34 cellular contexts compared by ENCODE assay signal in genomic region chr19:13877303-13877702, GRCh38.
"Had no signal": no experiment of that assay in that cellular context is flagged by ENCODE, and none has a peak within 500 bp of the region (broad histone marks: within the 10 kb centered on the region; RNA-seq: fewer than 3 reads in every experiment).

No MANE protein-coding gene starts in this region.

- H3K4me3 Mint-ChIP-seq: activated CD4-positive, alpha-beta T cell treated with anti-CD3 and anti-CD28 coated beads, Interleukin-2, amount 10 ng/mL, durations not matched to agents 24 days and 14 days; activated CD8-positive, alpha-beta T cell treated with anti-CD3 and anti-CD28 coated beads for 36 hours; activated naive CD8-positive, alpha-beta T cell treated with anti-CD3 and anti-CD28 coated beads for 36 hours; activated T-cell treated with anti-CD3 and anti-CD28 coated beads, Interleukin-2, amount 50 U/mL, for 72 hours; activated T-helper 17 cell treated with anti-CD3 and anti-CD28 coated beads, Interleukin-2, amount 50 U/mL, for 72 hours; T-helper 1 cell treated with Interleukin-12 subunit alpha and Interleukin-12 subunit beta and Interleukin-4 antibody, amounts not matched to agents 30 μg/mL and 1 μg/mL, for 36 hours; T-helper 2 cell treated with Interferon-gamma antibody and Interleukin-4, amounts not matched to agents 5 μg/mL and 100 μg/mL, for 36 hours had no signal

- H3K27me3 ChIP-seq: brain microvascular endothelial cell, MG63, SJSA1 had no signal

- H3K9me3 Mint-ChIP-seq: activated CD4-positive, alpha-beta T cell treated with anti-CD3 and anti-CD28 coated beads, Interleukin-2, amount 10 ng/mL, durations not matched to agents 24 days and 14 days; activated CD8-positive, alpha-beta T cell treated with anti-CD3 and anti-CD28 coated beads for 36 hours; activated naive CD8-positive, alpha-beta T cell treated with anti-CD3 and anti-CD28 coated beads for 36 hours; activated T-cell treated with anti-CD3 and anti-CD28 coated beads, Interleukin-2, amount 50 U/mL, for 72 hours; activated T-helper 17 cell treated with anti-CD3 and anti-CD28 coated beads, Interleukin-2, amount 50 U/mL, for 72 hours; T-helper 1 cell treated with Interleukin-12 subunit alpha and Interleukin-12 subunit beta and Interleukin-4 antibody, amounts not matched to agents 30 μg/mL and 1 μg/mL, for 36 hours; T-helper 2 cell treated with Interferon-gamma antibody and Interleukin-4, amounts not matched to agents 5 μg/mL and 100 μg/mL, for 36 hours had no signal

- H3K27ac Mint-ChIP-seq: activated CD4-positive, alpha-beta T cell treated with anti-CD3 and anti-CD28 coated beads, Interleukin-2, amount 10 ng/mL, durations not matched to agents 24 days and 14 days; activated CD8-positive, alpha-beta T cell treated with anti-CD3 and anti-CD28 coated beads for 36 hours; activated naive CD8-positive, alpha-beta T cell treated with anti-CD3 and anti-CD28 coated beads for 36 hours; activated T-cell treated with anti-CD3 and anti-CD28 coated beads, Interleukin-2, amount 50 U/mL, for 72 hours; activated T-helper 17 cell treated with anti-CD3 and anti-CD28 coated beads, Interleukin-2, amount 50 U/mL, for 72 hours; T-helper 1 cell treated with Interleukin-12 subunit alpha and Interleukin-12 subunit beta and Interleukin-4 antibody, amounts not matched to agents 30 μg/mL and 1 μg/mL, for 36 hours; T-helper 2 cell treated with Interferon-gamma antibody and Interleukin-4, amounts not matched to agents 5 μg/mL and 100 μg/mL, for 36 hours had no signal

- H3K4me2 ChIP-seq: SK-N-SH had no signal

- ATAC-seq: activated CD8-positive, alpha-beta T cell treated with anti-CD3 and anti-CD28 coated beads for 36 hours; activated T-cell treated with anti-CD3 and anti-CD28 coated beads, Interleukin-2, amount 50 U/mL, for 72 hours; activated T-helper 17 cell treated with anti-CD3 and anti-CD28 coated beads, Interleukin-2, amount 50 U/mL, for 72 hours; Panc1 had no signal

- H3K27ac ChIP-seq: brain microvascular endothelial cell, SJSA1 had no signal

- H3K4me3 ChIP-seq: MG63, SJSA1 had no signal

- H3K36me3 Mint-ChIP-seq: activated naive CD8-positive, alpha-beta T cell treated with anti-CD3 and anti-CD28 coated beads for 36 hours had no signal

- H3K9me3 ChIP-seq: MG63, SJSA1, SK-N-SH had no signal

- H3K36me3 ChIP-seq: brain microvascular endothelial cell, MG63, SJSA1 had no signal

- H3K9ac ChIP-seq: SK-N-SH had no signal

- DNase-seq: activated CD4-positive, alpha-beta T cell treated with anti-CD3 and anti-CD28 coated beads, Interleukin-2, amount 10 ng/mL, durations not matched to agents 24 days and 14 days; activated CD4-positive, alpha-beta T cell treated with anti-CD3 and anti-CD28 coated beads, Interleukin-2, amount 50 U/mL, for 4 hours; activated CD8-positive, alpha-beta T cell treated with anti-CD3 and anti-CD28 coated beads for 36 hours; activated effector memory CD4-positive, alpha-beta T cell treated with anti-CD3 and anti-CD28 coated beads, Interleukin-2, amount 50 U/mL, for 16 hours; activated naive CD4-positive, alpha-beta T cell; activated naive CD4-positive, alpha-beta T cell treated with anti-CD3 and anti-CD28 coated beads, Interleukin-2, amount 50 U/mL, for 16 hours; activated naive CD8-positive, alpha-beta T cell treated with anti-CD3 and anti-CD28 coated beads for 36 hours; activated T-cell treated with anti-CD3 and anti-CD28 coated beads, Interleukin-2, amount 50 U/mL, for 1 hour; activated T-cell treated with anti-CD3 and anti-CD28 coated beads, Interleukin-2, amount 50 U/mL, for 72 hours; amniotic stem cell; aorta; brain microvascular endothelial cell; central memory CD4-positive, alpha-beta T cell; Kasumi-1; MG63; NCI-H1048; NCI-H1105 treated with DMSO at 0.1 percent for 48 hours; NCI-H1436 treated with DMSO at 0.1 percent for 48 hours; NCI-H1694 treated with DMSO at 0.1 percent for 48 hours; NCI-H2029; NCI-H2107; NCI-H2171; NCI-H510A; NCI-H526; NCI-H748 treated with DMSO at 0.1 percent for 48 hours; NK-92 treated with Interleukin-12 subunit alpha and Interleukin-12 subunit beta, amount 100 ng/mL, for 24 hours; OCI-M1; SHP77 treated with DMSO at 0.1 percent for 48 hours had no signal
